ENCODE assay signal across 13 cellular contexts in genomic region chr13:24005711-24006281, GRCh38.
DNase-seq lines count a peak whose midpoint lies in the region; ATAC-seq, FAIRE-seq and TF ChIP-seq lines count a peak whose summit lies in the region.
"Had no signal": no experiment of that assay in that cellular context is flagged by ENCODE, and none has a peak within 500 bp of the region (broad histone marks: within the 10 kb centered on the region; RNA-seq: fewer than 3 reads in every experiment).

No MANE protein-coding gene starts in this region.

- peaks cover 0 to 2% (median 0%) of the 10 kb centered on the region in 7 donors for H3K4me1 Mint-ChIP-seq in naive thymus-derived CD4-positive, alpha-beta T cell
- H3K4me1 Mint-ChIP-seq: immature natural killer cell had no signal

- H3K36me3 Mint-ChIP-seq in naive thymus-derived CD4-positive, alpha-beta T cell = no peaks in the 10 kb centered on the region
- H3K36me3 Mint-ChIP-seq: immature natural killer cell had no signal

- H3K9me3 ChIP-seq in kidney (ENCODE audit: control insufficient read depth in 1 of 2, low read length in 2 of 2) = no peaks in the 10 kb centered on the region
- no peaks in the 10 kb centered on the region for H3K9me3 ChIP-seq in naive thymus-derived CD4-positive, alpha-beta T cell (ENCODE audit: control insufficient read depth in 2 of 3, low read length in 3 of 3)
- H3K9me3 ChIP-seq: adrenal gland had no signal

- in situ Hi-C loops in Caki2 (cut with HindIII; ENCODE audit: low pct_unique_long_range_greater_than_20kb, low sequenced_read_pairs) = no loop called here

- no peak overlapping the region for H3K4me3 ChIP-seq in kidney (ENCODE audit: low read length in 2 of 2)
- H3K4me3 ChIP-seq in naive thymus-derived CD4-positive, alpha-beta T cell (ENCODE audit: low read length) = no peak overlapping the region
- H3K4me3 ChIP-seq: adrenal gland had no signal

- TF ChIP-seq CTCF in kidney (IDR thresholded peaks at IDR 0.05; ENCODE audit: borderline replicate concordance, extremely low read depth, insufficient read depth) = no peak

- POLR2A ChIA-PET in naive thymus-derived CD4-positive, alpha-beta T cell (lab: Charles Lee) = no interaction called here

- H3K4me1 ChIP-seq in kidney (ENCODE audit: control insufficient read depth in 1 of 2, insufficient read depth in 1 of 2, low read depth in 1 of 2, low read length in 2 of 2) = peaks cover 10% of the 10 kb centered on the region in 2 donors
- no peaks in the 10 kb centered on the region for H3K4me1 ChIP-seq in naive thymus-derived CD4-positive, alpha-beta T cell (ENCODE audit: control insufficient read depth in 2 of 2, insufficient read depth in 2 of 2, low read length in 2 of 2)
- H3K4me1 ChIP-seq: adrenal gland had no signal

- FAIRE-seq in kidney (lab: Jason Lieb, UNC) = peak; percentile 17
- FAIRE-seq: endothelial cell of umbilical vein had no signal

- H3K27me3 Mint-ChIP-seq in naive thymus-derived CD4-positive, alpha-beta T cell = peaks cover 0 to 26% (median 0%) of the 10 kb centered on the region in 5 donors

- H3K4me3 Mint-ChIP-seq in naive thymus-derived CD4-positive, alpha-beta T cell = no peak overlapping the region
- H3K4me3 Mint-ChIP-seq: immature natural killer cell had no signal

- DNase-seq in Caki2 (ENCODE audit: low read depth) (peak; percentile 4), kidney (no peak), posterior vena cava (ENCODE audit: low spot score) (no peak), SIG-M5 (lab: John Stamatoyannopoulos, UW) (no peak), AG20443 (ENCODE audit: low spot score) (no peak)
- no peak for DNase-seq in naive thymus-derived CD4-positive, alpha-beta T cell
- DNase-seq: activated CD4-positive, alpha-beta T cell treated with anti-CD3 and anti-CD28 coated beads, Interleukin-2, amount 50 U/mL, for 4 hours; adrenal gland; immature natural killer cell; NCI-H510A treated with DMSO at 0.1 percent for 48 hours had no signal

- H3K27ac Mint-ChIP-seq in naive thymus-derived CD4-positive, alpha-beta T cell = no peak overlapping the region
- H3K27ac Mint-ChIP-seq: immature natural killer cell had no signal

- H3K36me3 ChIP-seq in kidney (ENCODE audit: control insufficient read depth in 1 of 2, insufficient read depth in 2 of 2, low read length in 2 of 2) = no peaks in the 10 kb centered on the region
- no peaks in the 10 kb centered on the region for H3K36me3 ChIP-seq in naive thymus-derived CD4-positive, alpha-beta T cell (ENCODE audit: control insufficient read depth in 2 of 3, insufficient read depth in 3 of 3, low read length in 3 of 3)
- H3K36me3 ChIP-seq: adrenal gland had no signal

- CTCF ChIA-PET in naive thymus-derived CD4-positive, alpha-beta T cell (lab: Charles Lee) = no interaction called here

- no peak overlapping the region for H3K27ac ChIP-seq in kidney (ENCODE audit: low read depth in 2 of 2, low read length in 2 of 2)
- no peak overlapping the region for H3K27ac ChIP-seq in naive thymus-derived CD4-positive, alpha-beta T cell (ENCODE audit: low read depth, low read length)
- H3K27ac ChIP-seq: adrenal gland had no signal

- ATAC-seq in GM19438 (IDR thresholded peaks at IDR 0.05; ENCODE audit: low read depth, unreplicated experiment) = peak; percentile 95
- peak; percentile 76 for ATAC-seq in HG03139 (IDR thresholded peaks at IDR 0.05; ENCODE audit: unreplicated experiment)
- ATAC-seq in naive thymus-derived CD4-positive, alpha-beta T cell = no peak

- H3K9ac ChIP-seq in kidney (ENCODE audit: low read length in 2 of 2) = peak overlapping the region in 1 of 2 donors; percentile 29

- no peaks in the 10 kb centered on the region for H3K27me3 ChIP-seq in naive thymus-derived CD4-positive, alpha-beta T cell (ENCODE audit: control insufficient read depth in 2 of 2, insufficient read depth in 2 of 2, low read length in 2 of 2)
- H3K27me3 ChIP-seq: adrenal gland had no signal

- intact Hi-C loops in kidney (cut with DNase I) (no loop called here), posterior vena cava (cut with DNase I) (no loop called here)
- intact Hi-C loops in naive thymus-derived CD4-positive, alpha-beta T cell (cut with micrococcal nuclease) = no loop called here

- H3K9me3 Mint-ChIP-seq in naive thymus-derived CD4-positive, alpha-beta T cell = no peaks in the 10 kb centered on the region
- H3K9me3 Mint-ChIP-seq: immature natural killer cell had no signal
